Comparison of ENCODE assay signal across 18 cellular contexts in the genomic region with DNA sequence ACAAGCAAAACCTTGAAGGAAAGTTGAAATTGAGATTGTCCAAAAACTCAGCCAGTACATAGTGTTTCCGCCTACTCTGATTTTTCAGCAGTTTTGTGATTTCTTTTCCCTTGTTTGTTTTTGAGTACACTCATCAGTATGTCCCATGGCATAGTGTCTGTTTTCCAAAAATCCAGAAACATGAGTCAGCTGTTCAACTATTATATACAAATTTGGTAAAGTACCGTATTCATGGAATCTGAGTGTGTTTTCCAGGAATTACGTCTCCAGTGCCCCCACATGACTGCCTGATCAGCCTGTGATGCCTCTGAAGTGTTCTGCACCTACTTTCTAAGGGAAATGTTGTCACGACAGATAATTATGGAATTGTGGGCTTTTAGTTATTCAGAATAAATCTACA.
DNase-seq lines count a peak whose midpoint lies in the region; ATAC-seq, FAIRE-seq and TF ChIP-seq lines count a peak whose summit lies in the region.
"Had no signal": no experiment of that assay in that cellular context is flagged by ENCODE, and none has a peak within 500 bp of the region (broad histone marks: within the 10 kb centered on the region; RNA-seq: fewer than 3 reads in every experiment).

No MANE protein-coding gene starts in this region.

- H3K9me3 ChIP-seq in astrocyte (ENCODE audit: insufficient read depth, low read depth, low read length): no peaks in the 10 kb centered on the region
- no peaks in the 10 kb centered on the region for H3K9me3 ChIP-seq in smooth muscle cell (replicated peaks; ENCODE audit: low read depth)

- DNase-seq in GM03348 (ENCODE audit: low spot score) (peak; percentile 59), astrocyte (ENCODE audit: low read depth) (peak; percentile 80), foreskin melanocyte (peak; percentile 67), smooth muscle cell (lab: John Stamatoyannopoulos, UW; ENCODE audit: unreplicated experiment) (no peak), iPS-NIHi7 (ENCODE audit: extremely low spot score) (no peak), NCI-H2171 treated with DMSO at 0.1 percent for 48 hours (lab: John Stamatoyannopoulos, UW) (no peak)
- no peak for DNase-seq in stimulated activated naive CD8-positive, alpha-beta T cell treated with anti-CD3 and anti-CD28 coated beads, Interleukin-15, amount 100 ng/mL, for 72 hours
- DNase-seq: activated CD4-positive, alpha-beta T cell treated with anti-CD3 and anti-CD28 coated beads, Interleukin-2, amount 10 ng/mL, durations not matched to agents 7 days and 5 days; CD4-positive, alpha-beta T cell; cerebellar nuclear complex; GOT3; hippocampal formation; midbrain; NCI-H2029 had no signal

- H3K9ac ChIP-seq in astrocyte (ENCODE audit: low read length) (no peak overlapping the region), smooth muscle cell (ENCODE audit: low read depth) (peak overlapping the region; percentile 53)

- peaks cover 5% of the 10 kb centered on the region for H3K4me1 Mint-ChIP-seq in astrocyte (ENCODE audit: low read depth, unreplicated experiment)
- H3K4me1 Mint-ChIP-seq in stimulated activated naive CD8-positive, alpha-beta T cell treated with anti-CD3 and anti-CD28 coated beads, Interleukin-15, amount 100 ng/mL, for 72 hours: no peaks in the 10 kb centered on the region
- H3K4me1 Mint-ChIP-seq: activated CD4-positive, alpha-beta T cell treated with anti-CD3 and anti-CD28 coated beads, Interleukin-2, amount 10 ng/mL, durations not matched to agents 7 days and 5 days; IgD-negative memory B cell had no signal

- H3K4me2 ChIP-seq in astrocyte (ENCODE audit: low read length): peak overlapping the region; percentile 12
- H3K4me2 ChIP-seq in smooth muscle cell: peak overlapping the region; percentile 39

- no peaks in the 10 kb centered on the region for H3K36me3 ChIP-seq in astrocyte (ENCODE audit: insufficient read depth, low read length)
- H3K36me3 ChIP-seq in smooth muscle cell (ENCODE audit: low read depth): no peaks in the 10 kb centered on the region

- H3K4me1 ChIP-seq in astrocyte (ENCODE audit: insufficient read depth, low read length): peaks cover 6% of the 10 kb centered on the region
- no peaks in the 10 kb centered on the region for H3K4me1 ChIP-seq in smooth muscle cell (ENCODE audit: low read depth)

- no peaks in the 10 kb centered on the region for H3K36me3 Mint-ChIP-seq in astrocyte (ENCODE audit: low read depth, unreplicated experiment)

- no peaks in the 10 kb centered on the region for H3K9me3 Mint-ChIP-seq in astrocyte (ENCODE audit: unreplicated experiment)
- H3K9me3 Mint-ChIP-seq in stimulated activated naive CD8-positive, alpha-beta T cell treated with anti-CD3 and anti-CD28 coated beads, Interleukin-15, amount 100 ng/mL, for 72 hours: peaks cover 7 to 11% of the 10 kb centered on the region in 2 donors

- H4K20me1 ChIP-seq in astrocyte (ENCODE audit: insufficient read depth, low read length): no peaks in the 10 kb centered on the region
- no peaks in the 10 kb centered on the region for H4K20me1 ChIP-seq in smooth muscle cell (ENCODE audit: low read depth)

- FAIRE-seq in astrocyte (lab: Jason Lieb, UNC): peak; percentile 29
- FAIRE-seq: GM19239 had no signal

- no peak overlapping the region for H3K27ac Mint-ChIP-seq in astrocyte (ENCODE audit: unreplicated experiment)
- H3K27ac Mint-ChIP-seq in stimulated activated naive CD8-positive, alpha-beta T cell treated with anti-CD3 and anti-CD28 coated beads, Interleukin-15, amount 100 ng/mL, for 72 hours: no peak overlapping the region
- H3K27ac Mint-ChIP-seq: activated CD4-positive, alpha-beta T cell treated with anti-CD3 and anti-CD28 coated beads, Interleukin-2, amount 10 ng/mL, durations not matched to agents 7 days and 5 days; activated T-helper 2 cell treated with anti-CD3 and anti-CD28 coated beads, Interferon-gamma antibody, Interleukin-2, Interleukin-4, amounts not matched to agents 10 μg/mL and 5 μg/mL and 100 μg/mL, durations not matched to agents 14 hours and 24 hours and 36 hours; CD4-positive, alpha-beta T cell; IgD-negative memory B cell had no signal

- no peak overlapping the region for H3K4me3 Mint-ChIP-seq in astrocyte (ENCODE audit: unreplicated experiment)
- no peak overlapping the region for H3K4me3 Mint-ChIP-seq in stimulated activated naive CD8-positive, alpha-beta T cell treated with anti-CD3 and anti-CD28 coated beads, Interleukin-15, amount 100 ng/mL, for 72 hours
- H3K4me3 Mint-ChIP-seq: activated CD4-positive, alpha-beta T cell treated with anti-CD3 and anti-CD28 coated beads, Interleukin-2, amount 10 ng/mL, durations not matched to agents 7 days and 5 days; CD4-positive, alpha-beta T cell; IgD-negative memory B cell had no signal

- H2AFZ ChIP-seq in astrocyte (ENCODE audit: low read depth, low read length): no peak overlapping the region
- H2AFZ ChIP-seq in smooth muscle cell (ENCODE audit: low read depth): peak overlapping the region; percentile 75

- 24% methylated on average over 4 of the region's 4 CpGs for WGBS in smooth muscle cell (ENCODE audit: low lambda C conversion rate)

- no peak for ATAC-seq in GM18868 (IDR thresholded peaks at IDR 0.05; ENCODE audit: unreplicated experiment)
- ATAC-seq in stimulated activated naive CD8-positive, alpha-beta T cell treated with anti-CD3 and anti-CD28 coated beads, Interleukin-15, amount 100 ng/mL, for 72 hours: no peak

- no peaks in the 10 kb centered on the region for H3K27me3 Mint-ChIP-seq in astrocyte (ENCODE audit: low read depth, unreplicated experiment)
- H3K27me3 Mint-ChIP-seq in stimulated activated naive CD8-positive, alpha-beta T cell treated with anti-CD3 and anti-CD28 coated beads, Interleukin-15, amount 100 ng/mL, for 72 hours: no peaks in the 10 kb centered on the region
- H3K27me3 Mint-ChIP-seq: activated CD4-positive, alpha-beta T cell treated with anti-CD3 and anti-CD28 coated beads, Interleukin-2, amount 10 ng/mL, durations not matched to agents 7 days and 5 days; CD4-positive, alpha-beta T cell; IgD-negative memory B cell had no signal

- TF ChIP-seq CTCF in astrocyte (IDR thresholded peaks at IDR 0.05; ENCODE audit: insufficient read depth, low read depth, low read length): no peak
- TF ChIP-seq CTCF in smooth muscle cell (IDR thresholded peaks at IDR 0.05; ENCODE audit: borderline replicate concordance, insufficient read depth, poor library complexity, severe bottlenecking): no peak

- H3K27me3 ChIP-seq in astrocyte (ENCODE audit: insufficient read depth, low read length) (no peaks in the 10 kb centered on the region), smooth muscle cell (ENCODE audit: low read depth) (no peaks in the 10 kb centered on the region)

- H3F3A ChIP-seq in smooth muscle cell (ENCODE audit: low read depth): peaks cover 4% of the 10 kb centered on the region

- no peak overlapping the region for H3K27ac ChIP-seq in astrocyte (ENCODE audit: low read depth, low read length)
- peak overlapping the region; percentile 93 for H3K27ac ChIP-seq in smooth muscle cell (ENCODE audit: low read depth)

- H3K79me2 ChIP-seq in astrocyte (ENCODE audit: insufficient read depth, low read length): no peaks in the 10 kb centered on the region
- no peaks in the 10 kb centered on the region for H3K79me2 ChIP-seq in smooth muscle cell (ENCODE audit: low read depth)

- H3K4me3 ChIP-seq in astrocyte (ENCODE audit: insufficient read depth, low read depth, low read length) (no peak overlapping the region), smooth muscle cell (no peak overlapping the region)

Comparison
In these comparisons a context has a peak if more than half of its experiments do, and no peak if none do; other contexts are left out.
1. DNase-seq: peak in GM03348 (single experiment), astrocyte (single experiment) and foreskin melanocyte (single experiment); none in smooth muscle cell (single experiment), iPS-NIHi7 (single experiment), NCI-H2171 treated with DMSO at 0.1 percent for 48 hours (single experiment) and stimulated activated naive CD8-positive, alpha-beta T cell treated with anti-CD3 and anti-CD28 coated beads, Interleukin-15, amount 100 ng/mL, for 72 hours (0 of 2).